ENCODE assay signal across 20 cellular contexts in genomic region chr6:53587291-53587690, GRCh38. TPM values are rescaled to one million over a fixed set of nuclear protein-coding genes. Genes with fewer than 3 reads are reported as not detected.
A peak's percentile ranks its signal among the peaks of the same experiment; 100 is the strongest.
DNase-seq lines count a peak whose midpoint lies in the region; ATAC-seq, FAIRE-seq and TF ChIP-seq lines count a peak whose summit lies in the region.
"Had no signal": no experiment of that assay in that cellular context is flagged by ENCODE, and none has a peak within 500 bp of the region (broad histone marks: within the 10 kb centered on the region; RNA-seq: fewer than 3 reads in every experiment).

No MANE protein-coding gene starts in this region.

- no peaks in the 10 kb centered on the region for H3K27me3 ChIP-seq in bronchial epithelial cell (ENCODE audit: control insufficient read depth, insufficient read depth, low read length)
- H3K27me3 ChIP-seq in testis, result no peaks in the 10 kb centered on the region
- H3K27me3 ChIP-seq: SJCRH30 had no signal

- H3K36me3 Mint-ChIP-seq in activated T-cell treated with anti-CD3 and anti-CD28 coated beads, Interleukin-2, amount 50 U/mL, for 24 hours (ENCODE audit: low read depth), result no peaks in the 10 kb centered on the region
- H3K36me3 Mint-ChIP-seq: CD8-positive, alpha-beta T cell; T-cell had no signal

- DNase-seq in NCI-H1417 (lab: John Stamatoyannopoulos, UW) (peak in 2 of 3 experiments; percentile 16 to 62), NCI-H1417 treated with DMSO at 0.1 percent for 48 hours (lab: John Stamatoyannopoulos, UW) (no peak), bronchial epithelial cell (ENCODE audit: low read depth) (peak; percentile 52), testis (no peak)
- no peak for DNase-seq in activated T-cell treated with anti-CD3 and anti-CD28 coated beads, Interleukin-2, amount 50 U/mL, for 24 hours
- no peak for DNase-seq in activated T-cell treated with anti-CD3 and anti-CD28 coated beads, Interleukin-2, amount 50 U/mL, for 1 hour
- DNase-seq: 8988T; C1 segment of cervical spinal cord; CD8-positive, alpha-beta T cell; DMS153; GDM1; Karpas-422; NCI-H1930; NCI-H510A; OCI-M1; SJCRH30; T-cell had no signal

- peaks cover 31% of the 10 kb centered on the region for H3K4me1 Mint-ChIP-seq in activated T-cell treated with anti-CD3 and anti-CD28 coated beads, Interleukin-2, amount 50 U/mL, for 24 hours (ENCODE audit: low read depth)
- H3K4me1 Mint-ChIP-seq: T-cell had no signal

- ATAC-seq in GM19395 (IDR thresholded peaks at IDR 0.05; ENCODE audit: unreplicated experiment), result no peak
- ATAC-seq: CD8-positive, alpha-beta T cell; T-cell had no signal

- H3K36me3 ChIP-seq in bronchial epithelial cell (ENCODE audit: control insufficient read depth, insufficient read depth, low read length) (no peaks in the 10 kb centered on the region), testis (ENCODE audit: low read depth, missing control alignments) (no peaks in the 10 kb centered on the region)
- H3K36me3 ChIP-seq: SJCRH30 had no signal

- FAIRE-seq in bronchial epithelial cell (lab: Jason Lieb, UNC), result no peak
- FAIRE-seq: GM18507, RCC 7860 had no signal

- intact Hi-C loops in testis (cut with DNase I; ENCODE audit: low total_unique reads), result no loop called here

- WGBS in testis, 2 donors, result 89 to 97% methylated on average over 1 of the region's 1 CpG

- H3K27me3 Mint-ChIP-seq in activated T-cell treated with anti-CD3 and anti-CD28 coated beads, Interleukin-2, amount 50 U/mL, for 24 hours, result no peaks in the 10 kb centered on the region

- no peaks in the 10 kb centered on the region for H3K9me3 Mint-ChIP-seq in activated T-cell treated with anti-CD3 and anti-CD28 coated beads, Interleukin-2, amount 50 U/mL, for 24 hours
- H3K9me3 Mint-ChIP-seq: CD8-positive, alpha-beta T cell; T-cell had no signal

- H3K9me3 ChIP-seq in testis, result no peaks in the 10 kb centered on the region
- H3K9me3 ChIP-seq: SJCRH30 had no signal

- TF ChIP-seq CTCF in bronchial epithelial cell (IDR thresholded peaks at IDR 0.05; ENCODE audit: insufficient read depth, low read length, severe bottlenecking) (no peak), testis (IDR thresholded peaks at IDR 0.05) (no peak)

- H3K4me1 ChIP-seq in testis, result no peaks in the 10 kb centered on the region
- H3K4me1 ChIP-seq: SJCRH30 had no signal

- no peak overlapping the region for H3K4me3 Mint-ChIP-seq in activated T-cell treated with anti-CD3 and anti-CD28 coated beads, Interleukin-2, amount 50 U/mL, for 24 hours
- H3K4me3 Mint-ChIP-seq: CD8-positive, alpha-beta T cell; T-cell had no signal

- TF ChIP-seq POLR2A in testis (IDR thresholded peaks at IDR 0.05), result no peak

- H3K4me3 ChIP-seq in bronchial epithelial cell (ENCODE audit: low read depth, low read length) (no peak overlapping the region), testis (no peak overlapping the region)
- H3K4me3 ChIP-seq: SJCRH30 had no signal

- peak overlapping the region; percentile 2 for H3K27ac Mint-ChIP-seq in activated T-cell treated with anti-CD3 and anti-CD28 coated beads, Interleukin-2, amount 50 U/mL, for 24 hours
- H3K27ac Mint-ChIP-seq: CD8-positive, alpha-beta T cell; T-cell had no signal

- no peak overlapping the region for H3K27ac ChIP-seq in testis
- H3K27ac ChIP-seq: SJCRH30 had no signal

RNA-seq across cellular contexts. Expression of gene GCLC, which starts 42.4 kb away (rescaled TPM):
- total RNA-seq in bronchial epithelial cell, result 74.8 and 90.9 TPM in 2 replicates
- total RNA-seq in testis, result 10 to 100 TPM; 37.6 to 44.4 TPM
- polyA plus RNA-seq in testis (ENCODE audit: insufficient read depth, low read depth, low replicate concordance), result 20.1 TPM

Comparison
In these comparisons a context has a peak if more than half of its experiments do, and no peak if none do; other contexts are left out.
1. DNase-seq: peak in NCI-H1417 (2 of 3) and bronchial epithelial cell (single experiment); none in NCI-H1417 treated with DMSO at 0.1 percent for 48 hours (single experiment), activated T-cell treated with anti-CD3 and anti-CD28 coated beads, Interleukin-2, amount 50 U/mL, for 24 hours (single experiment), activated T-cell treated with anti-CD3 and anti-CD28 coated beads, Interleukin-2, amount 50 U/mL, for 1 hour (single experiment) and testis (single experiment).